Comparison of ENCODE assay signal across 10 cellular contexts in the genomic region with DNA sequence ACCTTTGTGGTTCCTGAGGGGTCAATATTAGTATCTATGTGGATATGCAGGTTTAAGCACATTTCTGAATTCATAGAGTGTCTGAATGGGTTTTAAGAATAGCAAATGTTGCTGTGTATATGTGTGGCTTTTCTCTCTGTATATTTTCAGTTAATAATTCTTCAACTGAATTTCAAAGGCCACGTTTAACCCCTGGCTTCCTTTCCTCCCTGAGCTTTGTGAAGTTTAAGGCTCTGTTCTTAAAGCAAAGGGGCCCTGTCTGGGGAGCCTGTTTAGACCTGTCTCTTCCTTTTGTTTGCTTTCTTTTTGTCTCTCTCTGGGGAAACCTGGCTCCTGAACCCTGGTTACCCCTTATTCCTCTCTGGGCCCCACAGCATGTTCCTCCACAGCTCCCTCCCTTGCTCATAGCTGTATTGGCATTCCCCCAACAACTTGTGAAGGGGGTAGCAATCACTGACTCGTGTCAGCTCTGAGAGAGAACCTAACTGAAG.
DNase-seq lines count a peak whose midpoint lies in the region; ATAC-seq and TF ChIP-seq lines count a peak whose summit lies in the region.
"Had no signal": no experiment of that assay in that cellular context is flagged by ENCODE, and none has a peak within 500 bp of the region (broad histone marks: within the 10 kb centered on the region; RNA-seq: fewer than 3 reads in every experiment).

No MANE protein-coding gene starts in this region.

- H3K4me3 ChIP-seq in fibroblast of pulmonary artery (replicated peaks; ENCODE audit: low read depth, low read length) (no peak overlapping the region), ascending aorta (no peak overlapping the region)
- H3K4me3 ChIP-seq: SK-N-MC had no signal

- H3K4me1 ChIP-seq in ascending aorta: no peaks in the 10 kb centered on the region

- TF ChIP-seq CTCF in fibroblast of pulmonary artery (IDR thresholded peaks at IDR 0.05; ENCODE audit: low read length, missing control alignments) (no peak), ascending aorta (IDR thresholded peaks at IDR 0.05) (no peak)

- ATAC-seq in GM21529 (IDR thresholded peaks at IDR 0.05; ENCODE audit: unreplicated experiment): peak; percentile 73
- peak; percentile 85 for ATAC-seq in HG03457 (IDR thresholded peaks at IDR 0.05; ENCODE audit: unreplicated experiment)

- no peaks in the 10 kb centered on the region for H3K27me3 ChIP-seq in ascending aorta

- no peaks in the 10 kb centered on the region for H3K36me3 ChIP-seq in ascending aorta

- peak; percentile 29 for DNase-seq in EH (ENCODE audit: low read depth)
- DNase-seq in fibroblast of pulmonary artery (ENCODE audit: low read depth): peak; percentile 66
- DNase-seq in 8988T: no peak
- no peak for DNase-seq in stimulated activated CD4-positive, alpha-beta T cell treated with anti-CD3 and anti-CD28 coated beads, Interleukin-4, amount 100 ng/mL, for 4 hours
- no peak for DNase-seq in ascending aorta (ENCODE audit: low spot score in 2 of 2)
- no peak for DNase-seq in NCI-H128 (lab: John Stamatoyannopoulos, UW; ENCODE audit: unreplicated experiment)

- H3K27ac ChIP-seq in ascending aorta: no peak overlapping the region
- H3K27ac ChIP-seq: C4-2B, SK-N-MC had no signal

- no peaks in the 10 kb centered on the region for H3K9me3 ChIP-seq in ascending aorta

- intact Hi-C loops in ascending aorta (cut with DNase I): no loop called here

Comparison
In these comparisons a context has a peak if more than half of its experiments do, and no peak if none do; other contexts are left out.
1. DNase-seq: peak in EH (single experiment) and fibroblast of pulmonary artery (single experiment); none in 8988T (single experiment), stimulated activated CD4-positive, alpha-beta T cell treated with anti-CD3 and anti-CD28 coated beads, Interleukin-4, amount 100 ng/mL, for 4 hours (0 of 2), ascending aorta (0 of 2) and NCI-H128 (single experiment).